Comparison of ENCODE assay signal across 1 cellular context in genomic region chrX:2577844-2578444, GRCh38.
TF ChIP-seq lines count a peak whose summit lies in the region.

No MANE protein-coding gene starts in this region.

TF ChIP-seq in H1, 55 proteins besides CTCF, POLR2A, EP300 and RAD21:
- TF ChIP-seq TEAD4 (IDR thresholded peaks at IDR 0.05; ENCODE audit: low read depth, low read length) (no peak), SIN3A (conservative IDR thresholded peaks at IDR 0.05 in 1 of 2, IDR thresholded peaks at IDR 0.05 in 1 of 2; ENCODE audit: low read depth in 1 of 2, low read length in 2 of 2) (no peak), SP4 (IDR thresholded peaks at IDR 0.05; ENCODE audit: low read length) (no peak), HDAC6 (IDR thresholded peaks at IDR 0.05; ENCODE audit: low read depth, low read length) (no peak), MAFK (IDR thresholded peaks at IDR 0.05; ENCODE audit: low read depth, low read length) (no peak), TAF1 (IDR thresholded peaks at IDR 0.05; ENCODE audit: low read depth, low read length) (no peak), PHF8 (conservative IDR thresholded peaks at IDR 0.05; ENCODE audit: low read depth, low read length) (no peak), ATF3 (IDR thresholded peaks at IDR 0.05; ENCODE audit: insufficient read depth, low read depth, low read length) (no peak), BRCA1 (IDR thresholded peaks at IDR 0.05; ENCODE audit: low read depth, low read length) (no peak), CREB1 (IDR thresholded peaks at IDR 0.05) (no peak), POLR2AphosphoS5 (IDR thresholded peaks at IDR 0.05; ENCODE audit: low read depth, low read length) (no peak), YY1 (IDR thresholded peaks at IDR 0.05; ENCODE audit: low read depth, low read length) (no peak)
